In the genomic region with DNA sequence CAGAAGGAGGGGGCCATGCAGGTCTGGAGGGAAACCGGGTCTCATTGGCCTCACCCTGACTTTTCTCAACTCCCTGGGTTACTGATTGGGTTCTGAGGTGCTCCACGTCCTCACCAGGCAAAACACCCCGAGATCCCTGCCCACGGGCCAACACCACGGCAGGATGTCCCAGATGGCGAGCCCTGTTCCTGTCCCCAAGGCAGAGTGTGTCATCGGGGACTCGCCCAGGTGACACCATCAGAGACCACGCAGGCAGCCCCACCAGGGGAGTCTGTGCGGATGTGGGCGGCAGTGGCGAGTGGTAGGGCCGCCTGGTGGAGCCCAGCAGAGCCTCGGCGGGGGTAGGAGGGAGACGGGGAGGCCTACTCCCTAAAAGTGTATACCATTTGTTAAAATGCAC, we compare ENCODE assay signal across 13 cellular contexts.
"Had no signal": no experiment of that assay in that cellular context is flagged by ENCODE, and none has a peak within 500 bp of the region (broad histone marks: within the 10 kb centered on the region; RNA-seq: fewer than 3 reads in every experiment).

No MANE protein-coding gene starts in this region.

- H3K27ac Mint-ChIP-seq: activated naive CD8-positive, alpha-beta T cell treated with anti-CD3 and anti-CD28 coated beads for 36 hours; nephron progenitor cell had no signal

- H3K27ac ChIP-seq: esophagus squamous epithelium, ovary, thyroid gland, vagina had no signal

- H3K27me3 Mint-ChIP-seq: activated naive CD8-positive, alpha-beta T cell treated with anti-CD3 and anti-CD28 coated beads for 36 hours had no signal

- H3K27me3 ChIP-seq: esophagus squamous epithelium, ovary, thyroid gland, vagina had no signal

- H3K36me3 Mint-ChIP-seq: activated naive CD8-positive, alpha-beta T cell treated with anti-CD3 and anti-CD28 coated beads for 36 hours had no signal

- ATAC-seq: left colon had no signal

- H3K9me3 ChIP-seq: esophagus squamous epithelium, ovary, thyroid gland, vagina had no signal

- H3K36me3 ChIP-seq: ovary, thyroid gland had no signal

- H3K4me1 Mint-ChIP-seq: activated naive CD8-positive, alpha-beta T cell treated with anti-CD3 and anti-CD28 coated beads for 36 hours; nephron progenitor cell had no signal

- DNase-seq: activated naive CD8-positive, alpha-beta T cell treated with anti-CD3 and anti-CD28 coated beads for 36 hours; activated T-cell treated with anti-CD3 and anti-CD28 coated beads for 4 hours; esophagus squamous epithelium; foreskin fibroblast; glutamatergic neuron; nephron progenitor cell; stimulated activated CD4-positive, alpha-beta T cell treated with anti-CD3 and anti-CD28 coated beads, Interleukin-15, amount 100 ng/mL, for 24 hours; stimulated activated CD4-positive, alpha-beta T cell treated with anti-CD3 and anti-CD28 coated beads, Interleukin-4, amount 100 ng/mL, for 4 hours; T-helper 9 cell; thyroid gland had no signal

- H3K4me3 Mint-ChIP-seq: activated naive CD8-positive, alpha-beta T cell treated with anti-CD3 and anti-CD28 coated beads for 36 hours; nephron progenitor cell had no signal

- H3K9me3 Mint-ChIP-seq: activated naive CD8-positive, alpha-beta T cell treated with anti-CD3 and anti-CD28 coated beads for 36 hours had no signal

- H3K4me3 ChIP-seq: esophagus squamous epithelium, ovary, thyroid gland, vagina had no signal
